Comparison of ENCODE assay signal across 14 cellular contexts in the genomic region with DNA sequence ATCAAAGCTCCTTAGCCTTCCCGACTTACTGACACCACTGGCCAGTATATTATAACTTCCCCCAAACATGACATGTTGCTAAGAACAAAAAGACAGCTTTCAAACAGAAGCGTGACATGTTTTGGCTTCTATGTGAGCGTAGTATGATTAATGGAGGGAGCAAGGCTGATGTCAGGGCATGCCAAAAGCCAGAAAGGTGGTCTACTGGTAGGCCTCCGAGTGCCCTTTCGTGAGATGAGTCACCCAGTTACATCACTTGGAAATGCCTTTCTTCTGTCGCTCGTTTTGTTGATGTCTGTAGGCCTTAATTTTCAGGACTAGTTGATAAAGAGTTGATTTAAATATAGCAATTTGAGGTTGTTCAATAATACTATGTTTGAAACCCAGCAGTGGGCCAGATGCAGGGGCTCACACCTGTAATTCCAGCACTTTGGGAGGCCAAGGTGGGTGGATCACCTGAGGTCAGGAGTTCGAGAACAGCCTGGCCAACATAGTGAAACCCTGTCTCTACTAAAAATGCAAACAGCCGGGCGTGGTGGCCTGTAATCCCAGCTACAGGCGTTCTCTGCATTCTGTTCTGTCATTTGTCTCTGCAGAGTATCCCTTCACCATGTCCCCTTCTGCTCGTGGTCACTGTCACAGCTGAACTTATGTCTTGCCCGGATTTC. TPM values are rescaled to one million over a fixed set of nuclear protein-coding genes. Genes with fewer than 3 reads are reported as not detected.
DNase-seq lines count a peak whose midpoint lies in the region; ATAC-seq and TF ChIP-seq lines count a peak whose summit lies in the region.
"Had no signal": no experiment of that assay in that cellular context is flagged by ENCODE, and none has a peak within 500 bp of the region (broad histone marks: within the 10 kb centered on the region; RNA-seq: fewer than 3 reads in every experiment).

No MANE protein-coding gene starts in this region.

- no peak for TF ChIP-seq POLR2A in gastroesophageal sphincter (IDR thresholded peaks at IDR 0.05)

- H3K4me3 ChIP-seq in gastroesophageal sphincter (no peak overlapping the region), stomach smooth muscle (ENCODE audit: low read length in 2 of 2) (no peak overlapping the region)

- ATAC-seq in gastroesophageal sphincter = no peak
- ATAC-seq in HG03342 (IDR thresholded peaks at IDR 0.05; ENCODE audit: unreplicated experiment) = no peak
- ATAC-seq: activated T-cell treated with anti-CD3 and anti-CD28 coated beads, Interleukin-2, amount 50 U/mL, for 72 hours; T-cell had no signal

- WGBS in gastroesophageal sphincter (ENCODE audit: low coverage in 1 of 2), 2 donors = 62 to 63% methylated on average over 12 to 13 of the region's 13 CpGs

- no peak for TF ChIP-seq EP300 in gastroesophageal sphincter (IDR thresholded peaks at IDR 0.05)

- DNase-seq in DMS53 (lab: John Stamatoyannopoulos, UW) (peak; percentile 22), DMS53 treated with DMSO at 0.1 percent for 48 hours (lab: John Stamatoyannopoulos, UW; ENCODE audit: unreplicated experiment) (no peak), NCI-H1694 treated with DMSO at 0.1 percent for 48 hours (lab: John Stamatoyannopoulos, UW) (no peak), NCI-H69 (lab: John Stamatoyannopoulos, UW) (no peak)
- DNase-seq: activated CD4-positive, alpha-beta T cell treated with anti-CD3 and anti-CD28 coated beads for 4 hours; activated T-cell treated with anti-CD3 and anti-CD28 coated beads, Interleukin-2, amount 50 U/mL, for 72 hours; amygdala; CD4-positive, CD25-positive, alpha-beta regulatory T cell; T-cell had no signal

- H3K4me1 ChIP-seq in gastroesophageal sphincter = peaks cover 0 to 56% (median 15%) of the 10 kb centered on the region in 3 donors
- peaks cover 41% of the 10 kb centered on the region for H3K4me1 ChIP-seq in stomach smooth muscle (ENCODE audit: control insufficient read depth, insufficient read depth, low read length)

- no peaks in the 10 kb centered on the region for H3K36me3 ChIP-seq in gastroesophageal sphincter
- no peaks in the 10 kb centered on the region for H3K36me3 ChIP-seq in stomach smooth muscle (ENCODE audit: control insufficient read depth in 2 of 2, insufficient read depth in 2 of 2, low read length in 2 of 2)

- no peaks in the 10 kb centered on the region for H3K27me3 ChIP-seq in gastroesophageal sphincter
- H3K27me3 ChIP-seq in stomach smooth muscle (ENCODE audit: control insufficient read depth in 1 of 2, insufficient read depth in 2 of 2, low read length in 2 of 2) = no peaks in the 10 kb centered on the region

- TF ChIP-seq CTCF in VCaP (conservative IDR thresholded peaks at IDR 0.05) (no peak), gastroesophageal sphincter (IDR thresholded peaks at IDR 0.05) (no peak)

- H3K27ac ChIP-seq in VCaP = peak overlapping the region; percentile 85
- peak overlapping the region in 3 of 4 donors; percentile 60 to 84 (median 72) for H3K27ac ChIP-seq in gastroesophageal sphincter
- H3K27ac ChIP-seq in stomach smooth muscle (ENCODE audit: low read length) = peak overlapping the region; percentile 82
- H3K27ac ChIP-seq: 22Rv1 had no signal

- no peak overlapping the region for H3K9ac ChIP-seq in stomach smooth muscle (ENCODE audit: low read length in 2 of 2)

- no peaks in the 10 kb centered on the region for H3K9me3 ChIP-seq in gastroesophageal sphincter
- H3K9me3 ChIP-seq in stomach smooth muscle (ENCODE audit: control insufficient read depth in 2 of 2, low read length in 2 of 2) = no peaks in the 10 kb centered on the region

RNA-seq across cellular contexts. Expression of gene CNKSR3, which starts 53.3 kb away (rescaled TPM):
- 10 to 100 TPM; 12.9 to 28.9 (median 16.0) TPM for total RNA-seq in gastroesophageal sphincter
